8 cellular contexts compared by ENCODE assay signal in genomic region chr18:50268022-50268747, GRCh38. TPM values are rescaled to one million over a fixed set of nuclear protein-coding genes. Genes with fewer than 3 reads are reported as not detected.
DNase-seq lines count a peak whose midpoint lies in the region; ATAC-seq and TF ChIP-seq lines count a peak whose summit lies in the region.

No MANE protein-coding gene starts in this region.

- H3K4me3 ChIP-seq in SK-N-SH (ENCODE audit: low read depth in 2 of 2, low read length in 1 of 2) (no peak overlapping the region; a peak in 1 of 4 replicates), brain microvascular endothelial cell (ENCODE audit: low read depth, low read length) (peak overlapping the region; percentile 63)

- TF ChIP-seq CTCF in SK-N-SH (IDR thresholded peaks at IDR 0.05) (peak; percentile 21; the same call in 1 of the 2 replicates), brain microvascular endothelial cell (IDR thresholded peaks at IDR 0.05; ENCODE audit: low read depth, low read length, missing control alignments) (peak; percentile 89)

- CTCF ChIA-PET in SK-N-SH (lab: Yijun Ruan, JAX), result interaction anchor here (1.9 kb wide), 1 partner anchor 89 kb away, joined by 7 read pairs; no protein-coding TSS in a partner anchor

- TF ChIP-seq RAD21 in SK-N-SH (IDR thresholded peaks at IDR 0.05; ENCODE audit: low read length), result no peak

- ATAC-seq in SK-N-SH treated with all-trans-retinoic acid at 6 μM for 48 hours (no peak), HG02981 (IDR thresholded peaks at IDR 0.05; ENCODE audit: unreplicated experiment) (peak; percentile 82)

- H3K4me3 Mint-ChIP-seq in immature natural killer cell, result peak overlapping the region; percentile 83 to 93 (median 87)

- no peaks in the 10 kb centered on the region for H3K9me2 ChIP-seq in SK-N-SH

- H3K9me3 ChIP-seq in SK-N-SH, result no peaks in the 10 kb centered on the region

- POLR2A ChIA-PET in SK-N-SH (lab: Yijun Ruan, JAX), result no interaction called here

- in situ Hi-C loops in brain microvascular endothelial cell (cut with HindIII; ENCODE audit: low pct_ligation_motif_present, low sequenced_read_pairs), result no loop called here

- peaks cover 31 to 48% of the 10 kb centered on the region in 2 donors for H3K4me1 Mint-ChIP-seq in immature natural killer cell

- 93% methylated on average over 34 of the region's 56 CpGs for WGBS in SK-N-SH (ENCODE audit: low lambda C conversion rate)

- no peak for TF ChIP-seq EP300 in SK-N-SH (IDR thresholded peaks at IDR 0.05; ENCODE audit: borderline replicate concordance in 1 of 2, low read depth in 1 of 2, low read length in 1 of 2)

- peaks cover 27% of the 10 kb centered on the region for H3F3A ChIP-seq in SK-N-SH (replicated peaks; ENCODE audit: insufficient read depth)

- H3K27ac Mint-ChIP-seq in immature natural killer cell, result peak overlapping the region; percentile 9 to 77 (median 36)

- H3K9ac ChIP-seq in SK-N-SH, result no peak overlapping the region

- H3K27me3 ChIP-seq in SK-N-SH (ENCODE audit: insufficient read depth) (no peaks in the 10 kb centered on the region), brain microvascular endothelial cell (replicated peaks) (no peaks in the 10 kb centered on the region)

- H3K36me3 ChIP-seq in SK-N-SH (replicated peaks in 1 of 2; ENCODE audit: control insufficient read depth in 1 of 2, insufficient read depth in 2 of 2, low read length in 1 of 2) (peaks cover 31 to 59% of the 10 kb centered on the region in 2 experiments), brain microvascular endothelial cell (replicated peaks) (peaks cover 25% of the 10 kb centered on the region)

- peaks cover 7 to 25% (median 9%) of the 10 kb centered on the region in 3 donors for H3K36me3 Mint-ChIP-seq in immature natural killer cell

- no peaks in the 10 kb centered on the region for H3K9me3 Mint-ChIP-seq in immature natural killer cell

- H3K79me2 ChIP-seq in SK-N-SH (ENCODE audit: insufficient read depth), result no peaks in the 10 kb centered on the region

- H2AFZ ChIP-seq in SK-N-SH (ENCODE audit: low read depth), result no peak overlapping the region

- H3K27ac ChIP-seq in SK-N-SH (ENCODE audit: low read depth in 2 of 2, low read length in 1 of 2) (no peak overlapping the region), brain microvascular endothelial cell (peak overlapping the region; percentile 48)

- DNase-seq in SK-N-SH (peak; percentile 51), T-helper 22 cell (ENCODE audit: low read depth) (peak; percentile 47), brain microvascular endothelial cell (peak; percentile 77), immature natural killer cell (peak; percentile 78 to 80 (median 80)), NCI-H1048 (lab: John Stamatoyannopoulos, UW) (no peak)
- peak; percentile 89 for DNase-seq in stimulated activated CD4-positive, alpha-beta T cell treated with anti-CD3 and anti-CD28 coated beads, Interleukin-15, amount 100 ng/mL, for 24 hours

- H3K4me2 ChIP-seq in SK-N-SH, result no peak overlapping the region

- H4K20me1 ChIP-seq in SK-N-SH (ENCODE audit: insufficient read depth), result no peaks in the 10 kb centered on the region

- peaks cover 10 to 16% (median 11%) of the 10 kb centered on the region in 3 donors for H3K27me3 Mint-ChIP-seq in immature natural killer cell (ENCODE audit: low read depth in 3 of 3)

- peaks cover 0 to 6% of the 10 kb centered on the region in 2 experiments; a peak in 1 of 4 replicates for H3K4me1 ChIP-seq in SK-N-SH (ENCODE audit: control insufficient read depth in 1 of 2, insufficient read depth in 2 of 2, low read depth in 1 of 2, low read length in 1 of 2)

TF ChIP-seq in SK-N-SH, 30 proteins besides CTCF, POLR2A, EP300 and RAD21:
- TF ChIP-seq FOSL2 (IDR thresholded peaks at IDR 0.05; ENCODE audit: borderline replicate concordance, low read depth) (no peak), POLR2AphosphoS5 (IDR thresholded peaks at IDR 0.05; ENCODE audit: low read depth, low read length) (no peak), RFX5 (IDR thresholded peaks at IDR 0.05; ENCODE audit: low read length) (no peak), JUND (IDR thresholded peaks at IDR 0.05) (no peak)

TF ChIP-seq in SK-N-SH treated with all-trans-retinoic acid at 6 μM for 48 hours, 23 proteins besides CTCF, POLR2A, EP300 and RAD21:
- no peak for TF ChIP-seq GLIS3 (CRISPR knock-in tag; IDR thresholded peaks at IDR 0.05)
- TF ChIP-seq POU6F1 (CRISPR knock-in tag; IDR thresholded peaks at IDR 0.05; ENCODE audit: borderline replicate concordance, low read depth), result no peak
- no peak for TF ChIP-seq ISL1 (CRISPR knock-in tag; IDR thresholded peaks at IDR 0.05)
- no peak for TF ChIP-seq CSDC2 (CRISPR knock-in tag; IDR thresholded peaks at IDR 0.05)
- no peak for TF ChIP-seq ESRRG (CRISPR knock-in tag; IDR thresholded peaks at IDR 0.05)
- no peak for TF ChIP-seq RARB (CRISPR knock-in tag; IDR thresholded peaks at IDR 0.05)

RNA-seq across cellular contexts. Expression of gene CFAP53, which starts 1.9 kb away (rescaled TPM):
- polyA plus RNA-seq in SK-N-SH (2012; rRNA removed), result 1.6 TPM in 2 replicates
- 1.6 and 2.1 TPM in 2 replicates for polyA plus RNA-seq in SK-N-SH (2012; cell fraction: cytosol; rRNA removed)
- polyA plus RNA-seq in SK-N-SH (2012; cell fraction: nucleus; rRNA removed), result 0.94 and 1.2 TPM in 2 replicates
- polyA plus RNA-seq in immature natural killer cell, result under 1 TPM in 2 of 3 donors, not detected in 1; 0.17 to 0.34 TPM

RNA-seq across cellular contexts. Expression of gene MBD1, which starts 13.1 kb away (rescaled TPM):
- polyA plus RNA-seq in SK-N-SH (2012; rRNA removed), result 70.6 and 72.3 TPM in 2 replicates
- polyA plus RNA-seq in SK-N-SH (2012; cell fraction: cytosol; rRNA removed), result 28.8 and 38.1 TPM in 2 replicates
- 297 and 314 TPM in 2 replicates for polyA plus RNA-seq in SK-N-SH (2012; cell fraction: nucleus; rRNA removed)
- 10 to 100 TPM; 18.7 to 41.4 (median 21.6) TPM for polyA plus RNA-seq in immature natural killer cell

RNA-seq across cellular contexts. Expression of gene CXXC1, which starts 19.3 kb away (rescaled TPM):
- polyA plus RNA-seq in SK-N-SH (2012; rRNA removed), result 119 and 128 TPM in 2 replicates
- 30.4 and 49.9 TPM in 2 replicates for polyA plus RNA-seq in SK-N-SH (2012; cell fraction: cytosol; rRNA removed)
- 537 and 601 TPM in 2 replicates for polyA plus RNA-seq in SK-N-SH (2012; cell fraction: nucleus; rRNA removed)
- polyA plus RNA-seq in immature natural killer cell, result 10 to 100 TPM; 37.5 to 71.3 (median 52.0) TPM
